1 cellular context compared by ENCODE assay signal in genomic region chr22:29635734-29636357, GRCh38.
TF ChIP-seq lines count a peak whose summit lies in the region.

No MANE protein-coding gene starts in this region.

TF ChIP-seq in K562, 482 proteins besides CTCF, POLR2A, EP300 and RAD21 (continued from another document):
- TF ChIP-seq SMC3 (conservative IDR thresholded peaks at IDR 0.05; ENCODE audit: insufficient read depth, low read depth, low read length) = 0 out of 2 replicates have a peak, but pooled peaks have one; percentile 35
